8 cellular contexts compared by ENCODE assay signal in genomic region chr9:137421838-137422667, GRCh38. TPM values are rescaled to one million over a fixed set of nuclear protein-coding genes. Genes with fewer than 3 reads are reported as not detected.
A peak's percentile ranks its signal among the peaks of the same experiment; 100 is the strongest.
DNase-seq lines count a peak whose midpoint lies in the region; ATAC-seq, FAIRE-seq and TF ChIP-seq lines count a peak whose summit lies in the region.

No MANE protein-coding gene starts in this region.

- H3K4me1 ChIP-seq in Peyer's patch (peaks cover 0 to 26% (median 11%) of the 10 kb centered on the region in 4 donors), esophagus muscularis mucosa (peaks cover 20 to 47% (median 36%) of the 10 kb centered on the region in 4 donors), psoas muscle (peaks cover 24% of the 10 kb centered on the region)

- DNase-seq in GM12891 (ENCODE audit: insufficient read length, low spot score), result no peak
- no peak for DNase-seq in Peyer's patch
- no peak for DNase-seq in esophagus muscularis mucosa (ENCODE audit: extremely low spot score)
- no peak for DNase-seq in psoas muscle
- no peak for DNase-seq in NCI-H226
- DNase-seq in NCI-H524 (lab: John Stamatoyannopoulos, UW), result no peak
- no peak for DNase-seq in G401 (ENCODE audit: low spot score)

- WGBS in esophagus muscularis mucosa, result 3% methylated on average over 12 of the region's 12 CpGs
- WGBS in psoas muscle, 3 donors, result 1% methylated on average over 12 of the region's 12 CpGs

- no peak for TF ChIP-seq EP300 in esophagus muscularis mucosa (IDR thresholded peaks at IDR 0.05)

- peak; percentile 51 for FAIRE-seq in GM12891 (lab: Jason Lieb, UNC)

- H3K27me3 ChIP-seq in Peyer's patch (no peaks in the 10 kb centered on the region), esophagus muscularis mucosa (no peaks in the 10 kb centered on the region), psoas muscle (ENCODE audit: insufficient read depth in 3 of 3, low read length in 2 of 3) (no peaks in the 10 kb centered on the region)

- intact Hi-C loops in esophagus muscularis mucosa (cut with DNase I) (loop anchor here (10.0 kb wide), 1 partner anchor 103 kb away; no protein-coding TSS in a partner anchor), psoas muscle (cut with DNase I) (loop anchor here in 1 of 2 donors (5.0 kb wide), 1 partner anchor 100 kb away; no protein-coding TSS in a partner anchor)

- H3K27ac ChIP-seq in Peyer's patch (peak overlapping the region; percentile 74 to 97 (median 78)), esophagus muscularis mucosa (replicated peaks in 1 of 4) (peak overlapping the region; percentile 69 to 79 (median 75)), psoas muscle (peak overlapping the region; percentile 80)

- no peak for ATAC-seq in psoas muscle
- ATAC-seq in GM18502 (IDR thresholded peaks at IDR 0.05; ENCODE audit: poor library complexity, unreplicated experiment), result no peak

- H3K9me3 ChIP-seq in Peyer's patch (no peaks in the 10 kb centered on the region), esophagus muscularis mucosa (no peaks in the 10 kb centered on the region), psoas muscle (no peaks in the 10 kb centered on the region)

- H3K4me3 ChIP-seq in Peyer's patch (peak overlapping the region; percentile 83 to 99 (median 92)), esophagus muscularis mucosa (peak overlapping the region; percentile 79 to 100 (median 96)), psoas muscle (peak overlapping the region; percentile 97)

- in situ Hi-C loops in G401 (cut with HindIII; ENCODE audit: low sequenced_read_pairs), result no loop called here

- H3K36me3 ChIP-seq in Peyer's patch (no peaks in the 10 kb centered on the region), esophagus muscularis mucosa (peaks cover 0 to 8% (median 0%) of the 10 kb centered on the region in 4 donors), psoas muscle (ENCODE audit: insufficient read depth in 1 of 2, low read depth in 1 of 2) (peaks cover 0 to 1% of the 10 kb centered on the region in 2 donors)

- TF ChIP-seq POLR2A in GM12891 (IDR thresholded peaks at IDR 0.05; ENCODE audit: low read depth, low read length) (no peak), Peyer's patch (IDR thresholded peaks at IDR 0.05) (no peak), esophagus muscularis mucosa (IDR thresholded peaks at IDR 0.05; ENCODE audit: low read depth) (no peak)

- TF ChIP-seq CTCF in Peyer's patch (IDR thresholded peaks at IDR 0.05) (no peak), esophagus muscularis mucosa (IDR thresholded peaks at IDR 0.05) (no peak), psoas muscle (IDR thresholded peaks at IDR 0.05) (no peak)

TF ChIP-seq in GM12891, 5 proteins besides CTCF, POLR2A, EP300 and RAD21:
- TF ChIP-seq TAF1 (IDR thresholded peaks at IDR 0.05; ENCODE audit: low read depth, low read length) (no peak), POU2F2 (IDR thresholded peaks at IDR 0.05; ENCODE audit: low read depth, low read length) (no peak), SPI1 (IDR thresholded peaks at IDR 0.05; ENCODE audit: low read depth, low read length) (no peak), POLR2AphosphoS5 (IDR thresholded peaks at IDR 0.05; ENCODE audit: low read depth, low read length) (no peak)
TF ChIP-seq in GM12891: peak in this region for 0.

RNA-seq across cellular contexts. Expression of gene EXD3, which starts 0.9 kb away (rescaled TPM):
- 8.5 TPM for polyA plus RNA-seq in GM12891 (2012; ENCODE audit: low read depth, missing spikeins)
- 10 to 100 TPM; 38.7 to 82.4 (median 61.6) TPM for total RNA-seq in Peyer's patch
- total RNA-seq in esophagus muscularis mucosa, result 10 to 100 TPM in 3 of 4 donors, 1 to 10 TPM in 1; 8.3 to 22.3 (median 14.2) TPM
- total RNA-seq in psoas muscle, result 10 to 100 TPM in 2 of 4 donors, 1 to 10 TPM in 2; 6.7 to 11.2 (median 9.7) TPM
- polyA plus RNA-seq in psoas muscle, result 1 to 10 TPM; 5.7 to 9.9 (median 7.2) TPM
- 4.8 and 7.9 TPM in 2 replicates for total RNA-seq in G401 (2014; rRNA removed; shearing (Covaris generic))

RNA-seq across cellular contexts. Expression of gene NOXA1, which starts 1.1 kb away (rescaled TPM):
- polyA plus RNA-seq in GM12891 (2012; ENCODE audit: low read depth, missing spikeins), result 0.89 TPM
- total RNA-seq in Peyer's patch, result 10 to 100 TPM; 28.2 to 37.3 (median 33.2) TPM
- 1 to 10 TPM; 2.1 to 4.0 (median 3.0) TPM for total RNA-seq in esophagus muscularis mucosa
- total RNA-seq in psoas muscle, result 1 to 10 TPM in 3 of 4 donors, under 1 TPM in 1; 0.62 to 5.1 (median 2.5) TPM
- polyA plus RNA-seq in psoas muscle, result 1 to 10 TPM in 1 of 3 donors, under 1 TPM in 2; 0.43 to 1.0 (median 0.83) TPM
- total RNA-seq in G401 (2014; rRNA removed; shearing (Covaris generic)), result 0.18 TPM in 1 of 2 replicates, not detected in the other

RNA-seq across cellular contexts. Expression of gene ENTPD8, which starts 19.1 kb away (rescaled TPM):
- not detected for polyA plus RNA-seq in GM12891 (2012; ENCODE audit: low read depth, missing spikeins)
- total RNA-seq in Peyer's patch (100 to 1,000 TPM in 2 of 4 donors, 10 to 100 TPM in 2; 26.4 to 143 (median 104) TPM), esophagus muscularis mucosa (not detected), psoas muscle (not detected)
- under 1 TPM in 1 of 3 donors, not detected in 2; 0.01 TPM for polyA plus RNA-seq in psoas muscle
- total RNA-seq in G401 (2014; rRNA removed; shearing (Covaris generic)), result 1.6 and 1.9 TPM in 2 replicates

RNA-seq across cellular contexts. Expression of gene NSMF, which starts 37.1 kb away (rescaled TPM):
- 18.6 TPM for polyA plus RNA-seq in GM12891 (2012; ENCODE audit: low read depth, missing spikeins)
- 100 to 1,000 TPM in 3 of 4 donors, 10 to 100 TPM in 1; 47.0 to 135 (median 117) TPM for total RNA-seq in Peyer's patch
- total RNA-seq in esophagus muscularis mucosa, result 10 to 100 TPM; 41.9 to 71.0 (median 58.9) TPM
- 10 to 100 TPM in 1 of 4 donors, 1 to 10 TPM in 3; 4.8 to 11.2 (median 6.4) TPM for total RNA-seq in psoas muscle
- polyA plus RNA-seq in psoas muscle, result 10 to 100 TPM in 1 of 3 donors, 1 to 10 TPM in 2; 4.9 to 11.0 (median 5.7) TPM
- total RNA-seq in G401 (2014; rRNA removed; shearing (Covaris generic)), result 76.9 and 96.6 TPM in 2 replicates

Comparison
In these comparisons a context has a peak if more than half of its experiments do, and no peak if none do; other contexts are left out.
1. RNA of gene NOXA1, which starts 1.1 kb away (total RNA-seq): 28.2 to 37.3 TPM in Peyer's patch; 0.62 to 5.1 TPM in psoas muscle, 2.1 to 4.0 TPM in esophagus muscularis mucosa and 0.18 TPM in G401; every median in the first group is over 4 times any median in the second.
2. Peak in every context shown above with its lines, with median percentiles within 50 percentile points of each other: H3K27ac ChIP-seq and H3K4me3 ChIP-seq.